In genomic region chr2:38075436-38076249, GRCh38 we compare ENCODE assay signal across 9 cellular contexts. TPM values are rescaled to one million over a fixed set of nuclear protein-coding genes. Genes with fewer than 3 reads are reported as not detected.
DNase-seq lines count a peak whose midpoint lies in the region; FAIRE-seq and TF ChIP-seq lines count a peak whose summit lies in the region.
"Had no signal": no experiment of that assay in that cellular context is flagged by ENCODE, and none has a peak within 500 bp of the region (broad histone marks: within the 10 kb centered on the region; RNA-seq: fewer than 3 reads in every experiment).

CYP1B1 (minus strand) TSS chr2:38076151; CDS start chr2:38075388, 763 bp downstream.

- H3K9me3 ChIP-seq in H1 (ENCODE audit: insufficient read depth in 2 of 2, low read depth in 1 of 2, low read length in 1 of 2) (no peaks in the 10 kb centered on the region; a peak in 1 of 4 replicates), muscle layer of duodenum (ENCODE audit: control insufficient read depth in 1 of 2, low read length in 2 of 2) (no peaks in the 10 kb centered on the region)

- TF ChIP-seq POLR2A in GM19193 (IDR thresholded peaks at IDR 0.05; ENCODE audit: extremely low read depth, insufficient read depth, insufficient read length): peak; percentile 46
- TF ChIP-seq POLR2A in H1 (IDR thresholded peaks at IDR 0.05; ENCODE audit: control extremely low read depth in 1 of 2, low read depth in 2 of 2, low read length in 2 of 2): no peak

- H3K36me3 ChIP-seq in H1 (ENCODE audit: control insufficient read depth in 2 of 4, insufficient read depth in 4 of 4, low read length in 3 of 4) (peaks cover 0 to 4% (median 0%) of the 10 kb centered on the region in 4 experiments; a peak in 1 of 8 replicates), muscle layer of duodenum (ENCODE audit: control insufficient read depth in 1 of 2, insufficient read depth in 2 of 2, low read length in 2 of 2) (peaks cover 3 to 5% of the 10 kb centered on the region in 2 donors)

- TF ChIP-seq EP300 in H1 (IDR thresholded peaks at IDR 0.05; ENCODE audit: borderline replicate concordance in 1 of 2, low read depth in 2 of 2, low read length in 2 of 2): no peak

- DNase-seq in 8988T (peak; percentile 77), NCI-H82 treated with DMSO at 0.1 percent for 48 hours (lab: John Stamatoyannopoulos, UW; ENCODE audit: unreplicated experiment) (peak; percentile 79), H1 (ENCODE audit: low read depth in 1 of 2, low spot score in 2 of 2) (no peak), SIG-M5 treated with dmso at 0.1 percent for 504 hours (lab: John Stamatoyannopoulos, UW; ENCODE audit: unreplicated experiment) (no peak), HPDE6-E6E7 (ENCODE audit: extremely low spot score) (no peak)
- DNase-seq in activated CD4-positive, CD25-positive, alpha-beta regulatory T cell (lab: John Stamatoyannopoulos, UW): no peak

- peak within 1 kb of the TSS in 1 of 4 experiments; percentile 13; a peak in 2 of 7 replicates for H3K9ac ChIP-seq in H1 (replicated peaks in 1 of 4; ENCODE audit: extremely low read depth in 1 of 4, low read depth in 3 of 4, low read length in 3 of 4)

- H4K20me1 ChIP-seq in H1 (replicated peaks in 1 of 2; ENCODE audit: control insufficient read depth in 1 of 2, insufficient read depth in 2 of 2, low read length in 2 of 2): no peaks in the 10 kb centered on the region

- POLR2A ChIA-PET in H1 (lab: Charles Lee; ENCODE audit: partially characterized antibody): interaction anchor here (1.0 to 4.5 kb wide), 11 partner anchors 15 to 675 kb away, joined by 3 to 29 read pairs (median 4); partner anchors contain the start of gene SRSF7

- H3K79me2 ChIP-seq in H1 (ENCODE audit: control insufficient read depth in 1 of 2, insufficient read depth in 2 of 2, low read length in 2 of 2): no peaks in the 10 kb centered on the region

- CTCF ChIA-PET in H1 (lab: Charles Lee; ENCODE audit: partially characterized antibody): interaction anchor here (0.5 to 6.5 kb wide), 28 partner anchors 10 to 446 kb away, joined by 3 to 76 read pairs (median 4); no protein-coding TSS in a partner anchor

- H2BK12ac ChIP-seq in H1 (ENCODE audit: low read depth, low read length): peak within 1 kb of the TSS; percentile 80; the same call in 1 of the 2 replicates

- H3K18ac ChIP-seq in H1 (ENCODE audit: extremely low read depth, low read length): peak within 1 kb of the TSS; percentile 71

- peak within 1 kb of the TSS; percentile 91 to 94 for H3K4me2 ChIP-seq in H1 (ENCODE audit: insufficient read depth in 1 of 2, low read depth in 2 of 2, low read length in 2 of 2)

- H3K23me2 ChIP-seq in H1 (ENCODE audit: low read depth, low read length): peaks cover 26% of the 10 kb centered on the region

- H4K5ac ChIP-seq in H1 (ENCODE audit: insufficient read length, low read depth, low read length): no peak within 1 kb of the TSS

- no peaks in the 10 kb centered on the region for H3K79me1 ChIP-seq in H1 (ENCODE audit: low read depth, low read length)

- no peak for FAIRE-seq in H1 (lab: Jason Lieb, UNC)
- FAIRE-seq: islet of Langerhans had no signal

- no peak within 1 kb of the TSS for H3K14ac ChIP-seq in H1 (ENCODE audit: insufficient read length)

- H3K27ac ChIP-seq in H1 (ENCODE audit: low read depth, low read length) (no peak within 1 kb of the TSS), muscle layer of duodenum (ENCODE audit: low read length) (peak within 1 kb of the TSS; percentile 69)

- no peak for TF ChIP-seq CTCF in H1 (IDR thresholded peaks at IDR 0.05; ENCODE audit: control extremely low read depth in 1 of 3, insufficient read depth in 1 of 3, low read depth in 1 of 3, low read length in 3 of 3)

- H2BK20ac ChIP-seq in H1 (ENCODE audit: low read length): no peak within 1 kb of the TSS

- 9% methylated on average over 49 of the region's 63 CpGs; no CpG with 5 or more reads in 1 of the 2 experiments for WGBS in H1 (ENCODE audit: extremely low coverage in 1 of 2, insufficient coverage in 1 of 2, insufficient read length in 1 of 2, insufficient replicate concordance in 2 of 2, low coverage in 1 of 2, low lambda C conversion rate in 2 of 2, missing lambda C conversion rate in 1 of 2), 2 experiments

- peak within 1 kb of the TSS; percentile 88 for H4K8ac ChIP-seq in H1 (ENCODE audit: extremely low read depth, insufficient read depth, low read length)

- peak within 1 kb of the TSS; percentile 78; the same call in 1 of the 2 replicates for H2BK5ac ChIP-seq in H1 (ENCODE audit: low read depth, low read length)

- H3K27me3 ChIP-seq in H1 (replicated peaks in 1 of 4; ENCODE audit: control insufficient read depth in 3 of 4, extremely low read depth in 1 of 4, insufficient read depth in 3 of 4, low read length in 3 of 4) (peaks cover 31 to 61% (median 51%) of the 10 kb centered on the region in 4 experiments), muscle layer of duodenum (ENCODE audit: low read depth, low read length) (peaks cover 5% of the 10 kb centered on the region)

- no peak for TF ChIP-seq RAD21 in H1 (IDR thresholded peaks at IDR 0.05 in 1 of 2, conservative IDR thresholded peaks at IDR 0.05 in 1 of 2; ENCODE audit: low read depth in 2 of 2, low read length in 2 of 2)

- peak within 1 kb of the TSS; percentile 26 to 63 (median 51) for H3K4me3 ChIP-seq in H1 (ENCODE audit: extremely low read depth in 1 of 4, insufficient read depth in 2 of 4, low read depth in 3 of 4, low read length in 4 of 4)
- peak within 1 kb of the TSS; percentile 59 to 68 for H3K4me3 ChIP-seq in muscle layer of duodenum (ENCODE audit: low read depth in 1 of 2, low read length in 2 of 2)

- peak within 1 kb of the TSS; percentile 0 for H4K91ac ChIP-seq in H1 (replicated peaks; ENCODE audit: insufficient read length, low read length)

- H2BK120ac ChIP-seq in H1 (replicated peaks; ENCODE audit: low read depth, low read length): no peak within 1 kb of the TSS

- H3K56ac ChIP-seq in H1 (replicated peaks; ENCODE audit: insufficient read length, low read depth, low read length): no peak within 1 kb of the TSS

- no peak within 1 kb of the TSS for H3K23ac ChIP-seq in H1 (ENCODE audit: insufficient read length)

- H3K4ac ChIP-seq in H1 (replicated peaks; ENCODE audit: insufficient read length, low read depth, low read length): no peak within 1 kb of the TSS

- H3K4me1 ChIP-seq in H1 (replicated peaks in 1 of 4; ENCODE audit: control insufficient read depth in 3 of 4, insufficient read depth in 4 of 4, low read length in 3 of 4) (peaks cover 14 to 37% (median 23%) of the 10 kb centered on the region in 4 experiments), muscle layer of duodenum (ENCODE audit: control insufficient read depth in 1 of 2, insufficient read depth in 2 of 2, low read length in 2 of 2) (peaks cover 0 to 39% of the 10 kb centered on the region in 2 donors)

- H2AFZ ChIP-seq in H1 (ENCODE audit: low read length): peak within 1 kb of the TSS; percentile 37; the same call in 1 of the 2 replicates

- no peak within 1 kb of the TSS for H2AK5ac ChIP-seq in H1 (ENCODE audit: low read depth, low read length)

- peak within 1 kb of the TSS; percentile 84; the same call in 1 of the 2 replicates for H2BK15ac ChIP-seq in H1 (ENCODE audit: low read length)

TF ChIP-seq in H1, 55 proteins besides CTCF, POLR2A, EP300 and RAD21:
- TF ChIP-seq SUZ12 (IDR thresholded peaks at IDR 0.05; ENCODE audit: low read length): peak; percentile 8; the same call in 1 of the 2 replicates
- TF ChIP-seq KDM1A (IDR thresholded peaks at IDR 0.05; ENCODE audit: borderline replicate concordance, low read length): peak; percentile 9; the same call in 1 of the 2 replicates
- TF ChIP-seq EZH2 (IDR thresholded peaks at IDR 0.05; ENCODE audit: low read depth, low read length, severe bottlenecking): peak; percentile 50
- TF ChIP-seq MAX (IDR thresholded peaks at IDR 0.05): no peak
- no peak for TF ChIP-seq ZNF274 (IDR thresholded peaks at IDR 0.05; ENCODE audit: borderline replicate concordance, extremely low read depth, low read length)
- no peak for TF ChIP-seq USF2 (IDR thresholded peaks at IDR 0.05; ENCODE audit: low read length)
- peak; percentile 73 for TF ChIP-seq KDM4A (IDR thresholded peaks at IDR 0.05; ENCODE audit: low read depth, low read length, severe bottlenecking)

RNA-seq across cellular contexts. Expression of gene CYP1B1, which starts in this region (rescaled TPM):
- 4.7 and 5.7 TPM in 2 replicates for total RNA-seq in H1 (2021; fragmentation: NEBNext Ultra II Directional; extraction: Animal tissue kit (Norgen Biotek cat#: 25700))
- polyA plus RNA-seq in H1 (2011; rRNA removed): 1.3 and 2.2 TPM in 2 replicates
- polyA plus RNA-seq in H1 (2011; cell fraction: cytosol; rRNA removed): 1.4 TPM
- polyA plus RNA-seq in H1 (2011; cell fraction: nucleus; rRNA removed): 3.5 TPM
- 0.71 to 1.0 TPM (median 0.84 TPM) in 4 replicates for polyA plus RNA-seq in H1 (2012, experiment 1 of 2)
- polyA plus RNA-seq in H1 (2012, experiment 2 of 2): 0.03 TPM
- 3.4 TPM for polyA plus RNA-seq in H1 (2013, experiment 1 of 2)
- 3.0 TPM for polyA plus RNA-seq in H1 (2013, experiment 2 of 2)
- polyA minus RNA-seq in H1 (2011; rRNA and poly(A)+ RNA removed): 3.4 and 6.8 TPM in 2 replicates
- polyA minus RNA-seq in H1 (2011; cell fraction: cytosol; rRNA and poly(A)+ RNA removed): 1.3 TPM
- 4.3 TPM for polyA minus RNA-seq in H1 (2011; cell fraction: nucleus; rRNA and poly(A)+ RNA removed)

Comparison
In these comparisons a context has a peak if more than half of its experiments do, and no peak if none do; other contexts are left out.
1. DNase-seq: peak in 8988T (single experiment) and NCI-H82 treated with DMSO at 0.1 percent for 48 hours (single experiment); none in H1 (0 of 2), SIG-M5 treated with dmso at 0.1 percent for 504 hours (single experiment), activated CD4-positive, CD25-positive, alpha-beta regulatory T cell (0 of 4) and HPDE6-E6E7 (single experiment).